In the genomic region with DNA sequence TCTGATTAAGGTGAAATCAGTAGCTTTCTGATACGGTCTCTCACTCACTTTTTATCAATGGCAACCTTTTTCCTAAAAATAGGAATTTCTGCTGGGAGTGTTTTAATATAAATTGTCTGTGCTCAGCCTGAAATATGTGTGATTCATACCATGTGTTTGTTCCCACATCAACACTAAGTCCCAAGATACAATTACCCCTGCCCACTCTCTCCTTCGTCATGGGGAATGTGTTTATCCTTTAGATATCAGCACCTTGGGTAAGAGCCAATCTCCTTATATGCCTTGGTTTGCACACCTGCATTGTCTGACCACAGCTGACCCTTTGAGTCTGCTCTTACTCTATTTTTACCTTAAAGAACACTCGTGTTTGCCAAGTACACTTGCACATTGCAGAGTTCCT, we compare ENCODE assay signal across 17 cellular contexts.
DNase-seq lines count a peak whose midpoint lies in the region; ATAC-seq and TF ChIP-seq lines count a peak whose summit lies in the region.
"Had no signal": no experiment of that assay in that cellular context is flagged by ENCODE, and none has a peak within 500 bp of the region (broad histone marks: within the 10 kb centered on the region; RNA-seq: fewer than 3 reads in every experiment).

No MANE protein-coding gene starts in this region.

- ATAC-seq in SK-N-SH treated with all-trans-retinoic acid at 6 μM for 48 hours (peak; percentile 31; the same call in 1 of the 3 replicates), GM18907 (IDR thresholded peaks at IDR 0.05; ENCODE audit: unreplicated experiment) (no peak)
- no peak for ATAC-seq in activated CD4-positive, alpha-beta T cell treated with anti-CD3 and anti-CD28 coated beads for 36 hours
- ATAC-seq: stimulated activated naive B cell treated with anti-CD40 and anti-IgM and Interleukin-4, amounts not matched to agents 10 μg/mL and 1 μg/mL and 100 μg/mL, for 72 hours had no signal

- H3K27ac Mint-ChIP-seq in activated CD4-positive, alpha-beta T cell treated with anti-CD3 and anti-CD28 coated beads for 36 hours: no peak overlapping the region
- H3K27ac Mint-ChIP-seq: activated CD4-positive, alpha-beta T cell treated with anti-CD3 and anti-CD28 coated beads, Interleukin-2, amount 10 ng/mL, durations not matched to agents 7 days and 5 days; memory B cell; stimulated activated naive B cell treated with anti-CD40 and anti-IgM and Interleukin-4, amounts not matched to agents 10 μg/mL and 1 μg/mL and 100 μg/mL, for 72 hours had no signal

- peaks cover 6% of the 10 kb centered on the region for H3K9me3 Mint-ChIP-seq in activated CD4-positive, alpha-beta T cell treated with anti-CD3 and anti-CD28 coated beads for 36 hours (ENCODE audit: low read depth)

- no peaks in the 10 kb centered on the region for H3K27me3 Mint-ChIP-seq in activated CD4-positive, alpha-beta T cell treated with anti-CD3 and anti-CD28 coated beads for 36 hours
- H3K27me3 Mint-ChIP-seq: activated CD4-positive, alpha-beta T cell treated with anti-CD3 and anti-CD28 coated beads, Interleukin-2, amount 10 ng/mL, durations not matched to agents 7 days and 5 days; brain; memory B cell; stimulated activated naive B cell treated with anti-CD40 and anti-IgM and Interleukin-4, amounts not matched to agents 10 μg/mL and 1 μg/mL and 100 μg/mL, for 72 hours had no signal

- H3K4me1 Mint-ChIP-seq in activated CD4-positive, alpha-beta T cell treated with anti-CD3 and anti-CD28 coated beads for 36 hours: peaks cover 10% of the 10 kb centered on the region

- peaks cover 5% of the 10 kb centered on the region for H3K36me3 Mint-ChIP-seq in activated CD4-positive, alpha-beta T cell treated with anti-CD3 and anti-CD28 coated beads for 36 hours (ENCODE audit: low read depth)

- POLR2A ChIA-PET in activated CD4-positive, alpha-beta T cell treated with anti-CD3 and anti-CD28 coated beads for 36 hours (lab: Charles Lee): interaction anchor here (0.6 kb wide), 1 partner anchor 10 kb away, joined by 4 read pairs; no protein-coding TSS in a partner anchor

- DNase-seq in EL (peak; percentile 55), fibroblast of pulmonary artery (ENCODE audit: low read depth) (peak; percentile 83), retinal pigment epithelial cell (ENCODE audit: low read depth) (peak; percentile 97), NCI-H774 (lab: John Stamatoyannopoulos, UW) (no peak), GOT3 (lab: John Stamatoyannopoulos, UW) (no peak)
- DNase-seq in activated CD4-positive, alpha-beta T cell treated with anti-CD3 and anti-CD28 coated beads for 36 hours: no peak
- DNase-seq: activated CD4-positive, alpha-beta T cell treated with anti-CD3 and anti-CD28 coated beads, Interleukin-2, amount 10 ng/mL, durations not matched to agents 7 days and 5 days; C1 segment of cervical spinal cord; H7; NCI-H1048; stimulated activated CD4-positive, alpha-beta T cell treated with anti-CD3 and anti-CD28 coated beads, Interleukin-4, amount 100 ng/mL, for 24 hours; stimulated activated naive B cell treated with anti-CD40 and anti-IgM and Interleukin-4, amounts not matched to agents 10 μg/mL and 1 μg/mL and 100 μg/mL, for 72 hours; T-helper 2 cell had no signal

- H3K4me3 Mint-ChIP-seq in activated CD4-positive, alpha-beta T cell treated with anti-CD3 and anti-CD28 coated beads for 36 hours: no peak overlapping the region
- H3K4me3 Mint-ChIP-seq: activated CD4-positive, alpha-beta T cell treated with anti-CD3 and anti-CD28 coated beads, Interleukin-2, amount 10 ng/mL, durations not matched to agents 7 days and 5 days; brain; memory B cell; stimulated activated naive B cell treated with anti-CD40 and anti-IgM and Interleukin-4, amounts not matched to agents 10 μg/mL and 1 μg/mL and 100 μg/mL, for 72 hours had no signal

- intact Hi-C loops in activated CD4-positive, alpha-beta T cell treated with anti-CD3 and anti-CD28 coated beads for 36 hours (cut with DNase I, micrococcal nuclease): loop anchor here in 1 of 2 experiments (10.0 kb wide), 1 partner anchor 766 kb away; a partner anchor contains a TSS

- CTCF ChIA-PET in activated CD4-positive, alpha-beta T cell treated with anti-CD3 and anti-CD28 coated beads for 36 hours (lab: Charles Lee): no interaction called here

- TF ChIP-seq CTCF in fibroblast of pulmonary artery (IDR thresholded peaks at IDR 0.05; ENCODE audit: low read length, missing control alignments): no peak
- TF ChIP-seq CTCF in retinal pigment epithelial cell (conservative IDR thresholded peaks at IDR 0.05; ENCODE audit: low read depth, low read length): no peak

- no peak overlapping the region for H3K4me3 ChIP-seq in fibroblast of pulmonary artery (replicated peaks; ENCODE audit: low read depth, low read length)
- H3K4me3 ChIP-seq in retinal pigment epithelial cell (ENCODE audit: low read length): no peak overlapping the region

TF ChIP-seq in SK-N-SH treated with all-trans-retinoic acid at 6 μM for 48 hours, 23 proteins besides CTCF, POLR2A, EP300 and RAD21:
- no peak for TF ChIP-seq CSDC2 (CRISPR knock-in tag; IDR thresholded peaks at IDR 0.05)
- no peak for TF ChIP-seq ARNTL (CRISPR knock-in tag; IDR thresholded peaks at IDR 0.05; ENCODE audit: borderline replicate concordance, low read depth)
- TF ChIP-seq, protein P1, sequence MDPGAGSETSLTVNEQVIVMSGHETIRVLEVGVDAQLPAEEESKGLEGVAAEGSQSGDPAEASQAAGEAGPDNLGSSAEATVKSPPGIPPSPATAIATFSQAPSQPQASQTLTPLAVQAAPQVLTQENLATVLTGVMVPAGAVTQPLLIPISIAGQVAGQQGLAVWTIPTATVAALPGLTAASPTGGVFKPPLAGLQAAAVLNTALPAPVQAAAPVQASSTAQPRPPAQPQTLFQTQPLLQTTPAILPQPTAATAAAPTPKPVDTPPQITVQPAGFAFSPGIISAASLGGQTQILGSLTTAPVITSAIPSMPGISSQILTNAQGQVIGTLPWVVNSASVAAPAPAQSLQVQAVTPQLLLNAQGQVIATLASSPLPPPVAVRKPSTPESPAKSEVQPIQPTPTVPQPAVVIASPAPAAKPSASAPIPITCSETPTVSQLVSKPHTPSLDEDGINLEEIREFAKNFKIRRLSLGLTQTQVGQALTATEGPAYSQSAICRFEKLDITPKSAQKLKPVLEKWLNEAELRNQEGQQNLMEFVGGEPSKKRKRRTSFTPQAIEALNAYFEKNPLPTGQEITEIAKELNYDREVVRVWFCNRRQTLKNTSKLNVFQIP (CRISPR knock-in tag; IDR thresholded peaks at IDR 0.05; ENCODE audit: borderline replicate concordance, low read depth): no peak
- TF ChIP-seq, protein P2, sequence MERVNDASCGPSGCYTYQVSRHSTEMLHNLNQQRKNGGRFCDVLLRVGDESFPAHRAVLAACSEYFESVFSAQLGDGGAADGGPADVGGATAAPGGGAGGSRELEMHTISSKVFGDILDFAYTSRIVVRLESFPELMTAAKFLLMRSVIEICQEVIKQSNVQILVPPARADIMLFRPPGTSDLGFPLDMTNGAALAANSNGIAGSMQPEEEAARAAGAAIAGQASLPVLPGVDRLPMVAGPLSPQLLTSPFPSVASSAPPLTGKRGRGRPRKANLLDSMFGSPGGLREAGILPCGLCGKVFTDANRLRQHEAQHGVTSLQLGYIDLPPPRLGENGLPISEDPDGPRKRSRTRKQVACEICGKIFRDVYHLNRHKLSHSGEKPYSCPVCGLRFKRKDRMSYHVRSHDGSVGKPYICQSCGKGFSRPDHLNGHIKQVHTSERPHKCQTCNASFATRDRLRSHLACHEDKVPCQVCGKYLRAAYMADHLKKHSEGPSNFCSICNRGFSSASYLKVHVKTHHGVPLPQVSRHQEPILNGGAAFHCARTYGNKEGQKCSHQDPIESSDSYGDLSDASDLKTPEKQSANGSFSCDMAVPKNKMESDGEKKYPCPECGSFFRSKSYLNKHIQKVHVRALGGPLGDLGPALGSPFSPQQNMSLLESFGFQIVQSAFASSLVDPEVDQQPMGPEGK (CRISPR knock-in tag; IDR thresholded peaks at IDR 0.05; ENCODE audit: borderline replicate concordance): no peak
- TF ChIP-seq SNAI2 (CRISPR knock-in tag; IDR thresholded peaks at IDR 0.05): no peak
- no peak for TF ChIP-seq ZC3H10 (CRISPR knock-in tag; IDR thresholded peaks at IDR 0.05)
- no peak for TF ChIP-seq ESRRG (CRISPR knock-in tag; IDR thresholded peaks at IDR 0.05)
- no peak for TF ChIP-seq ZNF70 (CRISPR knock-in tag; IDR thresholded peaks at IDR 0.05)
- no peak for TF ChIP-seq GLIS3 (CRISPR knock-in tag; IDR thresholded peaks at IDR 0.05)
- TF ChIP-seq ZNF565 (CRISPR knock-in tag; conservative IDR thresholded peaks at IDR 0.05; ENCODE audit: low read depth): no peak
- TF ChIP-seq, protein P3, sequence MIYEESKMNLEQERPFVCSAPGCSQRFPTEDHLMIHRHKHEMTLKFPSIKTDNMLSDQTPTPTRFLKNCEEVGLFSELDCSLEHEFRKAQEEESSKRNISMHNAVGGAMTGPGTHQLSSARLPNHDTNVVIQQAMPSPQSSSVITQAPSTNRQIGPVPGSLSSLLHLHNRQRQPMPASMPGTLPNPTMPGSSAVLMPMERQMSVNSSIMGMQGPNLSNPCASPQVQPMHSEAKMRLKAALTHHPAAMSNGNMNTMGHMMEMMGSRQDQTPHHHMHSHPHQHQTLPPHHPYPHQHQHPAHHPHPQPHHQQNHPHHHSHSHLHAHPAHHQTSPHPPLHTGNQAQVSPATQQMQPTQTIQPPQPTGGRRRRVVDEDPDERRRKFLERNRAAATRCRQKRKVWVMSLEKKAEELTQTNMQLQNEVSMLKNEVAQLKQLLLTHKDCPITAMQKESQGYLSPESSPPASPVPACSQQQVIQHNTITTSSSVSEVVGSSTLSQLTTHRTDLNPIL (CRISPR knock-in tag; IDR thresholded peaks at IDR 0.05; ENCODE audit: low read depth): no peak
- TF ChIP-seq, protein P4, sequence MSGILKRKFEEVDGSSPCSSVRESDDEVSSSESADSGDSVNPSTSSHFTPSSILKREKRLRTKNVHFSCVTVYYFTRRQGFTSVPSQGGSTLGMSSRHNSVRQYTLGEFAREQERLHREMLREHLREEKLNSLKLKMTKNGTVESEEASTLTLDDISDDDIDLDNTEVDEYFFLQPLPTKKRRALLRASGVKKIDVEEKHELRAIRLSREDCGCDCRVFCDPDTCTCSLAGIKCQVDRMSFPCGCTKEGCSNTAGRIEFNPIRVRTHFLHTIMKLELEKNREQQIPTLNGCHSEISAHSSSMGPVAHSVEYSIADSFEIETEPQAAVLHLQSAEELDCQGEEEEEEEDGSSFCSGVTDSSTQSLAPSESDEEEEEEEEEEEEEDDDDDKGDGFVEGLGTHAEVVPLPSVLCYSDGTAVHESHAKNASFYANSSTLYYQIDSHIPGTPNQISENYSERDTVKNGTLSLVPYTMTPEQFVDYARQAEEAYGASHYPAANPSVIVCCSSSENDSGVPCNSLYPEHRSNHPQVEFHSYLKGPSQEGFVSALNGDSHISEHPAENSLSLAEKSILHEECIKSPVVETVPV (CRISPR knock-in tag; IDR thresholded peaks at IDR 0.05): no peak
- TF ChIP-seq RARB (CRISPR knock-in tag; IDR thresholded peaks at IDR 0.05): no peak
- TF ChIP-seq PPARA (CRISPR knock-in tag; IDR thresholded peaks at IDR 0.05; ENCODE audit: borderline replicate concordance): no peak
- TF ChIP-seq ZNF8 (CRISPR knock-in tag; IDR thresholded peaks at IDR 0.05): no peak
- no peak for TF ChIP-seq BACH2 (CRISPR knock-in tag; IDR thresholded peaks at IDR 0.05; ENCODE audit: borderline replicate concordance)
- TF ChIP-seq OSR1 (CRISPR knock-in tag; IDR thresholded peaks at IDR 0.05): no peak

Comparison
In these comparisons a context has a peak if more than half of its experiments do, and no peak if none do; other contexts are left out.
1. DNase-seq: peak in EL (single experiment), fibroblast of pulmonary artery (single experiment) and retinal pigment epithelial cell (single experiment); none in NCI-H774 (single experiment), activated CD4-positive, alpha-beta T cell treated with anti-CD3 and anti-CD28 coated beads for 36 hours (single experiment) and GOT3 (single experiment).